In the genomic region with DNA sequence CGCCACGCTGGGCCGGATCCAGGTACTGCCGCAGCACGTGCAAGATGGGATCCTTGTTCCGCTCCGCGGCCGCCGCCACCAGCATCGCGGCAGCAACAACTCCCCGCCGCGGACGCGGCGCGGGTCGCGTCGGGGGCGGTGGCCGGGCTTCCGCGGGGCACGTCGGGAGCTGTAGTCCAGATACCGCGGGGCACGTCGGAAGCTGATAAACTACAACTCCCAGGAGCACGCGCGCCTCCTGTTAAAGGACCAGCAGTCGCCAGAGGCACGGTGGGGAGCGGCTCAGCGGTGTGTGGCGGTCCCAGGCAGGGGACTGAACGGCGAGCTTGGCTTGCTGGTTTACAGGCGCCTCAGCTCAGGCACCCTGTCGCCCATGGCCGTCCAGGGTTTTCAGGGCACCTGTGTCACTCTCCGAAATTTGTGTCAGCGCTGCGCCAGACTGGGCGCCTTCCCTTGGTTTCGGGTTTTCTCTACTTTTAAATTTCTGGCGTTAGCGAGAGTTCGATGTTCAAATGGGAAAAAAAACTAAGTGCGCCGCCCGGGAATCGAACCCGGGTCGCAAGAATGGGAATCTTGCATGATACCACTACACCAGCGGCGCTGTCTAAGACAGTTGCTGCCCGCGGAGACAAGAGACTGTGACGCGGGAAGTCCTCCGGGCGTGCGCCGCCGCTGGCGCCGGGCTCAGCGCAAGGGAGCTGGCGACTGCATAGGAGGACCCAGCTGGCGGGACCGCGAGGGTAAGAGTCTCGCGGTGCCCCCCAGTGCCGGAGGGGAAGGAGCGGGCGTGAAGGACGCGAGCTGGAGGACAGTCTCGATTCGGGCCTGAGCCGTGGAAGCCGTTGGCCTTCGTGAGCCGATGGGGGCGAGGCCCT, we compare ENCODE assay signal across 8 cellular contexts. TPM values are rescaled to one million over a fixed set of nuclear protein-coding genes. Genes with fewer than 3 reads are reported as not detected.
DNase-seq lines count a peak whose midpoint lies in the region; ATAC-seq, FAIRE-seq and TF ChIP-seq lines count a peak whose summit lies in the region.

TSS of gene METTL26 (minus strand) at position 100 of the 875 bp plus-strand sequence. CDS start at position 85, 15 bp downstream.

- H3K4me2 ChIP-seq in MM.1S (ENCODE audit: low read depth, low read length), result peak within 1 kb of the TSS; percentile 99
- H3K4me2 ChIP-seq in neural cell (ENCODE audit: low read length), result peak within 1 kb of the TSS; percentile 58

- ATAC-seq in stimulated activated naive CD8-positive, alpha-beta T cell treated with anti-CD3 and anti-CD28 coated beads, Interleukin-15, amount 100 ng/mL, for 72 hours, result peak; percentile 89

- H3K36me3 ChIP-seq in HAP-1 (replicated peaks) (peaks cover 16% of the 10 kb centered on the region), MM.1S (replicated peaks; ENCODE audit: insufficient read depth, low read length) (no peaks in the 10 kb centered on the region), neural cell (ENCODE audit: insufficient read depth, low read length) (no peaks in the 10 kb centered on the region)

- in situ Hi-C loops in HAP-1 (cut with MboI; ENCODE audit: low sequenced_read_pairs), result no loop called here

- H3K4me1 Mint-ChIP-seq in stimulated activated naive CD8-positive, alpha-beta T cell treated with anti-CD3 and anti-CD28 coated beads, Interleukin-15, amount 100 ng/mL, for 72 hours, result peaks cover 34% of the 10 kb centered on the region

- H3K27ac ChIP-seq in MM.1S (ENCODE audit: low read length) (peak within 1 kb of the TSS; percentile 92), neural cell (ENCODE audit: low read length) (peak within 1 kb of the TSS; percentile 93)

- TF ChIP-seq EP300 in neural cell (conservative IDR thresholded peaks at IDR 0.05; ENCODE audit: poor library complexity, severe bottlenecking), result peak; percentile 28

- H3K27ac Mint-ChIP-seq in stimulated activated naive CD8-positive, alpha-beta T cell treated with anti-CD3 and anti-CD28 coated beads, Interleukin-15, amount 100 ng/mL, for 72 hours, result peak within 1 kb of the TSS; percentile 95 to 100

- no peaks in the 10 kb centered on the region for H3K27me3 ChIP-seq in HAP-1 (ENCODE audit: low read depth)
- H3K27me3 ChIP-seq in MM.1S (replicated peaks; ENCODE audit: insufficient read depth, low read length), result no peaks in the 10 kb centered on the region
- no peaks in the 10 kb centered on the region for H3K27me3 ChIP-seq in neural cell (ENCODE audit: insufficient read depth, low read depth, low read length)

- peaks cover 11% of the 10 kb centered on the region for H3F3A ChIP-seq in MM.1S (ENCODE audit: insufficient read depth, low read length)
- no peaks in the 10 kb centered on the region for H3F3A ChIP-seq in neural cell (ENCODE audit: insufficient read depth, low read length, poor library complexity, severe bottlenecking)

- peak; percentile 75 for FAIRE-seq in G401.6 (lab: Jason Lieb, UNC)

- H3K4me1 ChIP-seq in HAP-1 (peaks cover 5% of the 10 kb centered on the region; the same call in 1 of the 2 replicates), MM.1S (ENCODE audit: low read length) (0 out of 2 replicates have a peak, but pooled peaks cover 11% of the 10 kb centered on the region)

- H3K9me3 ChIP-seq in HAP-1 (no peaks in the 10 kb centered on the region), MM.1S (replicated peaks; ENCODE audit: insufficient read depth, low read length) (no peaks in the 10 kb centered on the region), neural cell (ENCODE audit: low read length) (no peaks in the 10 kb centered on the region)

- H3K79me2 ChIP-seq in MM.1S (ENCODE audit: low read length) (peaks cover 22% of the 10 kb centered on the region), neural cell (replicated peaks; ENCODE audit: insufficient read depth, low read length) (no peaks in the 10 kb centered on the region)

- no peaks in the 10 kb centered on the region for H4K20me1 ChIP-seq in MM.1S (ENCODE audit: insufficient read depth, low read length)
- H4K20me1 ChIP-seq in neural cell (ENCODE audit: insufficient read depth), result no peaks in the 10 kb centered on the region

- H2AFZ ChIP-seq in MM.1S (ENCODE audit: low read length), result peak within 1 kb of the TSS; percentile 91
- no peak within 1 kb of the TSS for H2AFZ ChIP-seq in neural cell (ENCODE audit: low read depth, low read length)

- H3K27me3 Mint-ChIP-seq in stimulated activated naive CD8-positive, alpha-beta T cell treated with anti-CD3 and anti-CD28 coated beads, Interleukin-15, amount 100 ng/mL, for 72 hours, result peaks cover 7% of the 10 kb centered on the region

- TF ChIP-seq CTCF in MM.1S (IDR thresholded peaks at IDR 0.05; ENCODE audit: low read length), result no peak
- peak; percentile 54 for TF ChIP-seq CTCF in neural cell (IDR thresholded peaks at IDR 0.05; ENCODE audit: poor library complexity, severe bottlenecking)

- DNase-seq in HAP-1 (ENCODE audit: low spot score in 2 of 2) (peak; percentile 88 to 96), MM.1S (peak; percentile 96), SHP77 treated with DMSO at 0.1 percent for 48 hours (lab: John Stamatoyannopoulos, UW) (peak; percentile 76), fibroblast of the conjunctiva (ENCODE audit: low read depth) (peak; percentile 91)
- DNase-seq in activated effector memory CD4-positive, alpha-beta T cell treated with anti-CD3 and anti-CD28 coated beads, Interleukin-2, amount 50 U/mL, for 16 hours, result peak; percentile 97
- peak; percentile 94 to 97 for DNase-seq in stimulated activated naive CD8-positive, alpha-beta T cell treated with anti-CD3 and anti-CD28 coated beads, Interleukin-15, amount 100 ng/mL, for 72 hours

- H3K4me3 Mint-ChIP-seq in stimulated activated naive CD8-positive, alpha-beta T cell treated with anti-CD3 and anti-CD28 coated beads, Interleukin-15, amount 100 ng/mL, for 72 hours, result peak within 1 kb of the TSS; percentile 96 to 100

- H3K4me3 ChIP-seq in HAP-1 (peak within 1 kb of the TSS; percentile 93), MM.1S (ENCODE audit: low read length) (peak within 1 kb of the TSS; percentile 95), neural cell (ENCODE audit: low read length) (peak within 1 kb of the TSS; percentile 94)

- TF ChIP-seq RAD21 in neural cell (conservative IDR thresholded peaks at IDR 0.05), result peak; percentile 53

- H3K9me2 ChIP-seq in MM.1S (replicated peaks; ENCODE audit: insufficient read depth, low read length), result no peaks in the 10 kb centered on the region
- no peaks in the 10 kb centered on the region for H3K9me2 ChIP-seq in neural cell (ENCODE audit: insufficient read depth, low read length)

- H3K9me3 Mint-ChIP-seq in stimulated activated naive CD8-positive, alpha-beta T cell treated with anti-CD3 and anti-CD28 coated beads, Interleukin-15, amount 100 ng/mL, for 72 hours, result no peaks in the 10 kb centered on the region

- peak within 1 kb of the TSS; percentile 85 for H3K9ac ChIP-seq in MM.1S (ENCODE audit: low read length)
- peak within 1 kb of the TSS; percentile 87 for H3K9ac ChIP-seq in neural cell (ENCODE audit: low read length)

TF ChIP-seq in neural cell, 6 proteins besides CTCF, POLR2A, EP300 and RAD21:
- TF ChIP-seq SMC3 (conservative IDR thresholded peaks at IDR 0.05; ENCODE audit: poor library complexity), result no peak
- no peak for TF ChIP-seq TAF1 (IDR thresholded peaks at IDR 0.05; ENCODE audit: low read depth)
- TF ChIP-seq POLR2AphosphoS5 (IDR thresholded peaks at IDR 0.05), result peak; percentile 58
- TF ChIP-seq MXI1 (conservative IDR thresholded peaks at IDR 0.05; ENCODE audit: poor library complexity, severe bottlenecking), result peak; percentile 98
- TF ChIP-seq REST (IDR thresholded peaks at IDR 0.05; ENCODE audit: borderline replicate concordance), result peak; percentile 40
- TF ChIP-seq EZH2 (IDR thresholded peaks at IDR 0.05; ENCODE audit: borderline replicate concordance, insufficient read depth, low read length, poor library complexity, severe bottlenecking), result no peak

RNA-seq across cellular contexts. Expression of gene METTL26, which starts in this region (rescaled TPM):
- 127 and 128 TPM in 2 replicates for polyA plus RNA-seq in neural cell
- 35.1 and 44.2 TPM in 2 replicates for polyA minus RNA-seq in neural cell

Comparison
In these comparisons a context has a peak if more than half of its experiments do, and no peak if none do; other contexts are left out.
1. Peak in every context shown above with its lines: DNase-seq, ATAC-seq, H3K4me3 ChIP-seq and H3K27ac ChIP-seq.